Comparison of ENCODE assay signal across 14 cellular contexts in the genomic region with DNA sequence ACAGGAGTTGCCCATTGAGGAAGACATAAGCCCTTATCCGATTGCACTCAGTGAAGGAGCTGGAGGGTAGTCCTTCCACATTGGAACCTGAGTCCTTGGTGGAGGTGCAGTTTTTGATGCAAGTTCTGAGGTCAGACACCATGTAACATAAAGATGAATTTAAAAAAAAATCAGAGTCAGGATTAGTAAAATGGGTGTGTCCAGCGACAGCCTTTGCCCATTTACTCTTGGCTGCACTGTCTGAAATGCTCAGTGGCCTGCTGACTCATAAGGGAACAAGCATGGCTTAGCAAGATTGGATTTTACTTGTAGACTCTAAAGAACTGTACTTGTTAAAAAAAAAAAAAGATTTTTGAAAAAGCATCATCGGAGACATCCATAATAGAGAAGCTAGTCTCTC.
DNase-seq lines count a peak whose midpoint lies in the region; ATAC-seq and TF ChIP-seq lines count a peak whose summit lies in the region.
"Had no signal": no experiment of that assay in that cellular context is flagged by ENCODE, and none has a peak within 500 bp of the region (broad histone marks: within the 10 kb centered on the region; RNA-seq: fewer than 3 reads in every experiment).

No MANE protein-coding gene starts in this region.

- TF ChIP-seq CTCF in DOHH2 (IDR thresholded peaks at IDR 0.05; ENCODE audit: low read depth, low read length, poor library complexity, severe bottlenecking) (no peak), mammary epithelial cell (conservative IDR thresholded peaks at IDR 0.05 in 1 of 2, IDR thresholded peaks at IDR 0.05 in 1 of 2; ENCODE audit: extremely low read depth in 1 of 2, insufficient read depth in 1 of 2, low read depth in 1 of 2, low read length in 2 of 2) (no peak), progenitor cell of endocrine pancreas (IDR thresholded peaks at IDR 0.05; ENCODE audit: unreplicated experiment) (no peak)

- H3K27me3 Mint-ChIP-seq in IgD-negative memory B cell (peaks cover 20% of the 10 kb centered on the region), progenitor cell of endocrine pancreas (peaks cover 80% of the 10 kb centered on the region)

- peaks cover 5% of the 10 kb centered on the region; the same call in 1 of the 2 replicates for H4K20me1 ChIP-seq in DOHH2 (ENCODE audit: control insufficient read depth, insufficient read depth, low read depth, low read length)
- no peaks in the 10 kb centered on the region for H4K20me1 ChIP-seq in mammary epithelial cell (ENCODE audit: insufficient read depth, low read length)

- peaks cover 99% of the 10 kb centered on the region for H3K79me2 ChIP-seq in DOHH2 (ENCODE audit: control insufficient read depth, low read length)
- peaks cover 47% of the 10 kb centered on the region for H3K79me2 ChIP-seq in mammary epithelial cell (ENCODE audit: insufficient read depth, low read length)

- 77% methylated on average over 3 of the region's 3 CpGs for WGBS in mammary epithelial cell (ENCODE audit: low coverage, missing lambda C conversion rate)

- H3K4me2 ChIP-seq in DOHH2 (ENCODE audit: low read length) (peak overlapping the region; percentile 79), mammary epithelial cell (ENCODE audit: insufficient read depth, low read depth, low read length) (peak overlapping the region; percentile 97)

- no peaks in the 10 kb centered on the region for H3K36me3 Mint-ChIP-seq in IgD-negative memory B cell
- H3K36me3 Mint-ChIP-seq in progenitor cell of endocrine pancreas (ENCODE audit: insufficient read depth), result peaks cover 5% of the 10 kb centered on the region

- no TSS peak for BruUV-seq in mammary epithelial cell (replicated peaks; lab: Mats Ljungman, UMichigan)

- intact Hi-C loops in mammary epithelial cell (cut with micrococcal nuclease), result no loop called here

- CTCF ChIA-PET in mammary epithelial cell (lab: Charles Lee; ENCODE audit: low non-redundant PET), result no interaction called here

- dilution Hi-C loops in mammary epithelial cell (cut with HindIII; ENCODE audit: low sequenced_read_pairs), result no loop called here

- H3K4me3 Mint-ChIP-seq in IgD-negative memory B cell (peak overlapping the region; percentile 39 to 54 (median 42)), progenitor cell of endocrine pancreas (ENCODE audit: low read depth) (peak overlapping the region; percentile 24)

- in situ Hi-C loops in mammary epithelial cell (cut with MboI; ENCODE audit: low sequenced_read_pairs in 2 of 2), result no loop called here

- H3F3A ChIP-seq in DOHH2 (ENCODE audit: control insufficient read depth, insufficient read depth), result peaks cover 30% of the 10 kb centered on the region

- H3K9me3 Mint-ChIP-seq in IgD-negative memory B cell (no peaks in the 10 kb centered on the region), progenitor cell of endocrine pancreas (ENCODE audit: low read depth) (peaks cover 7% of the 10 kb centered on the region)

- H3K9me3 ChIP-seq in DOHH2 (ENCODE audit: control insufficient read depth, insufficient read depth, low read length) (no peaks in the 10 kb centered on the region), mammary epithelial cell (replicated peaks; ENCODE audit: insufficient read depth, low read length) (no peaks in the 10 kb centered on the region)
- H3K9me3 ChIP-seq: colonic mucosa, heart right ventricle had no signal

- H3K27ac Mint-ChIP-seq in IgD-negative memory B cell (peak overlapping the region in 1 of 3 donors; percentile 4), progenitor cell of endocrine pancreas (no peak overlapping the region)
- H3K27ac Mint-ChIP-seq: T-helper 17 cell had no signal

- H3K4me3 ChIP-seq in DOHH2 (ENCODE audit: low read length) (peak overlapping the region; percentile 80), mammary epithelial cell (replicated peaks in 1 of 3; ENCODE audit: insufficient read depth in 1 of 3, low read depth in 2 of 3, low read length in 3 of 3) (peak overlapping the region in 2 of 3 experiments; percentile 82 to 99)
- H3K4me3 ChIP-seq: colonic mucosa, heart right ventricle had no signal

- H3K36me3 ChIP-seq in DOHH2 (ENCODE audit: control insufficient read depth, low read length) (peaks cover 46% of the 10 kb centered on the region), mammary epithelial cell (ENCODE audit: insufficient read depth, low read length) (peaks cover 5% of the 10 kb centered on the region)
- H3K36me3 ChIP-seq: colonic mucosa, heart right ventricle had no signal

- H3K27ac ChIP-seq in DOHH2 (ENCODE audit: low read depth, low read length), result no peak overlapping the region
- H3K27ac ChIP-seq in mammary epithelial cell (ENCODE audit: insufficient read depth, low read depth, low read length), result no peak overlapping the region
- H3K27ac ChIP-seq: colonic mucosa, heart right ventricle had no signal

- H2AFZ ChIP-seq in mammary epithelial cell (ENCODE audit: low read depth, low read length), result no peak overlapping the region

- no peaks in the 10 kb centered on the region for H3K9me2 ChIP-seq in DOHH2 (replicated peaks; ENCODE audit: control insufficient read depth, low read length)

- peak; percentile 59 for DNase-seq in mammary epithelial cell
- DNase-seq in progenitor cell of endocrine pancreas (ENCODE audit: low spot score, unreplicated experiment), result no peak
- DNase-seq in GF-D8 (lab: John Stamatoyannopoulos, UW), result no peak
- no peak for DNase-seq in activated CD4-positive, alpha-beta T cell treated with anti-CD3 and anti-CD28 coated beads, Interleukin-2, amount 50 U/mL, for 4 hours
- no peak for DNase-seq in NCI-H1930 (lab: John Stamatoyannopoulos, UW)
- DNase-seq: colonic mucosa, heart right ventricle, NCI-H1048, NCI-H82, right cardiac atrium, T-helper 17 cell had no signal

- no peaks in the 10 kb centered on the region for H3K27me3 ChIP-seq in DOHH2 (ENCODE audit: control insufficient read depth, low read length)
- H3K27me3 ChIP-seq in mammary epithelial cell (ENCODE audit: insufficient read depth, low read length), result no peaks in the 10 kb centered on the region

- H3K4me1 Mint-ChIP-seq in IgD-negative memory B cell (peaks cover 27 to 37% (median 32%) of the 10 kb centered on the region in 3 donors), progenitor cell of endocrine pancreas (ENCODE audit: low read depth) (peaks cover 27% of the 10 kb centered on the region)

- no peak for ATAC-seq in GM19035 (IDR thresholded peaks at IDR 0.05; ENCODE audit: unreplicated experiment)
- ATAC-seq: heart right ventricle, right cardiac atrium, T-helper 17 cell had no signal

- no peak overlapping the region for H3K9ac ChIP-seq in mammary epithelial cell (ENCODE audit: insufficient read depth, low read length)

- H3K4me1 ChIP-seq in DOHH2 (ENCODE audit: control insufficient read depth, low read length) (peaks cover 65% of the 10 kb centered on the region), mammary epithelial cell (ENCODE audit: insufficient read depth, low read length) (peaks cover 25% of the 10 kb centered on the region)
